In the genomic region with DNA sequence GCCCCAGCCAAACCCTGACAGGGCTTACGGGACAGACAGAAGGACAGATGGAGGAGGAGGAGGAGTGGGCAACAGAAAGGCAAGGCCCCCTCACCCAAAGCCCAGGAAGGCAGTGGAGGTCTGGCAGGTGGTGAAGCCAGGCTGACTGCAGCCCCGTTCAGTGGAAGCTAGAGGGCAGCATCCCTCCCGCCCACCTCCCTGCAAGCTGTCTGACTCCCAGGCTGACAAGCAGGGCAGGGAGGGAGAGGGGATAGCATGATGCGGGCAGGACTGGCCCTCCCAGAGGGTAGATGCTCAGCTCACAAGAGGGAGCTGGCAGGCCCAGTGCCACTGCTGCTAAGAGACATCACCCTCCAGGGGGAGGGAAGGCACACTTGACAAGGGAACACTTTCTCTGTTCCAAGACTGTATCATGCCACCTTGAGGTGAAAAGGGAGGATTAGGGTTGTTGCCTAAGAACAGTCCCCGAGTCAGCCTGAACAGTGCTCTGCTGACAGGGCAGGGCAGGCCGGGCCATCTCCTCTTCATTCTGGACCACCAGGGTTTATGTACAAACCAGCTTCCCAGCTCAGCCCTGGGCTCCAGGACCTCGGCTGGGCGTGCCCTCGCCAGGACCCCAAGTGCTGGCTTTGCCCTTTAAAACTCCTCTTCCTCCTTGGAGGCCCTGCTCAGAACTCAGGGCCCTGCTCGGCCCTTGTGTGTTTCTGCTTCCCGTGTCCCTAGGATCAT, we compare ENCODE assay signal across 8 cellular contexts.
DNase-seq lines count a peak whose midpoint lies in the region; ATAC-seq and TF ChIP-seq lines count a peak whose summit lies in the region.

No MANE protein-coding gene starts in this region.

- peak; percentile 80 for ATAC-seq in GM18867 (IDR thresholded peaks at IDR 0.05; ENCODE audit: unreplicated experiment)
- ATAC-seq in HG03025 (IDR thresholded peaks at IDR 0.05; ENCODE audit: low FRiP score, unreplicated experiment), result peak; percentile 36

- H3K9me3 ChIP-seq in fibroblast of lung (ENCODE audit: control insufficient read depth, insufficient read depth, low read depth, low read length) (no peaks in the 10 kb centered on the region), uterus (no peaks in the 10 kb centered on the region)

- no peaks in the 10 kb centered on the region for H3K4me1 ChIP-seq in fibroblast of lung (ENCODE audit: control insufficient read depth, extremely low read depth, insufficient read depth, low read length)
- no peaks in the 10 kb centered on the region for H3K4me1 ChIP-seq in uterus

- no peak overlapping the region for H3K4me2 ChIP-seq in fibroblast of lung (ENCODE audit: extremely low read depth, insufficient read depth, low read length)

- no peaks in the 10 kb centered on the region for H3K36me3 ChIP-seq in fibroblast of lung (ENCODE audit: control insufficient read depth, insufficient read depth, low read length)
- no peaks in the 10 kb centered on the region for H3K36me3 ChIP-seq in uterus

- H3K27me3 ChIP-seq in fibroblast of lung (ENCODE audit: control insufficient read depth, insufficient read depth, low read length) (no peaks in the 10 kb centered on the region), uterus (no peaks in the 10 kb centered on the region)

- no peak overlapping the region for H2AFZ ChIP-seq in fibroblast of lung (ENCODE audit: low read length)

- TF ChIP-seq CTCF in fibroblast of lung (conservative IDR thresholded peaks at IDR 0.05 in 1 of 2, IDR thresholded peaks at IDR 0.05 in 1 of 2; ENCODE audit: low read depth in 1 of 2, low read length in 2 of 2) (peak; percentile 58 to 76), uterus (IDR thresholded peaks at IDR 0.05) (peak; percentile 12 to 39 (median 28))

- H3K4me3 ChIP-seq in fibroblast of lung (replicated peaks in 1 of 4; ENCODE audit: control extremely low read depth in 1 of 4, insufficient read depth in 1 of 4, low read depth in 3 of 4, low read length in 4 of 4), result no peak overlapping the region
- no peak overlapping the region for H3K4me3 ChIP-seq in uterus

- no peaks in the 10 kb centered on the region for H4K20me1 ChIP-seq in fibroblast of lung (ENCODE audit: control insufficient read depth, extremely low read depth, insufficient read depth, low read length)

- no peak overlapping the region for H3K27ac ChIP-seq in fibroblast of lung (ENCODE audit: insufficient read depth, low read length)
- no peak overlapping the region for H3K27ac ChIP-seq in uterus

- no peak for TF ChIP-seq POLR2A in uterus (IDR thresholded peaks at IDR 0.05)

- no peaks in the 10 kb centered on the region for H3K79me2 ChIP-seq in fibroblast of lung (ENCODE audit: control insufficient read depth, insufficient read depth, low read length)

- peak in 10 of 14 donors; percentile 17 to 79 (median 42) for DNase-seq in C1 segment of cervical spinal cord (lab: John Stamatoyannopoulos, UW)
- peak; percentile 67 for DNase-seq in NCI-H69 (lab: John Stamatoyannopoulos, UW)
- DNase-seq in activated CD8-positive, alpha-beta memory T cell treated with anti-CD3 and anti-CD28 coated beads, Interleukin-2, amount 50 U/mL, for 48 hours, result peak; percentile 79
- peak; percentile 47 for DNase-seq in fibroblast of lung (ENCODE audit: low read depth in 2 of 2)
- DNase-seq in nucleus accumbens (lab: John Stamatoyannopoulos, UW), result peak in 31 of 56 donors; percentile 26 to 65 (median 44)
- DNase-seq in uterus, result peak in 1 of 2 donors; percentile 14

- H3K9ac ChIP-seq in fibroblast of lung (ENCODE audit: insufficient read depth, low read length), result no peak overlapping the region

- intact Hi-C loops in uterus (cut with DNase I; ENCODE audit: low total_unique reads), result no loop called here
